Comparison of ENCODE assay signal across 3 cellular contexts in genomic region chr17:7782237-7782636, GRCh38.
TF ChIP-seq lines count a peak whose summit lies in the region.

No MANE protein-coding gene starts in this region.

TF ChIP-seq in A549, 52 proteins besides CTCF, POLR2A, EP300 and RAD21 (continued from another document):
- TF ChIP-seq SMC3 (IDR thresholded peaks at IDR 0.05) (peak; percentile 37; the same call in 2 of the 3 replicates), ELK1 (IDR thresholded peaks at IDR 0.05; ENCODE audit: low read depth, low read length) (no peak), BHLHE40 (IDR thresholded peaks at IDR 0.05; ENCODE audit: low read depth, low read length) (no peak), POLR2AphosphoS2 (conservative IDR thresholded peaks at IDR 0.05; ENCODE audit: low read length) (no peak)

TF ChIP-seq in SK-N-SH, 30 proteins besides CTCF, POLR2A, EP300 and RAD21 (continued from another document):
- peak; percentile 61 for TF ChIP-seq SMC3 (IDR thresholded peaks at IDR 0.05; ENCODE audit: low read depth, low read length)
- TF ChIP-seq REST (IDR thresholded peaks at IDR 0.05; ENCODE audit: low read depth, low read length): no peak
- TF ChIP-seq ELF1 (IDR thresholded peaks at IDR 0.05): no peak

TF ChIP-seq in WTC11, 78 proteins besides CTCF, POLR2A, EP300 and RAD21 (continued from another document):
- TF ChIP-seq ZMAT4 (CRISPR knock-in tag; IDR thresholded peaks at IDR 0.05) (no peak), GTF2I (CRISPR knock-in tag; conservative IDR thresholded peaks at IDR 0.05) (no peak), ZNF671 (CRISPR knock-in tag; IDR thresholded peaks at IDR 0.05) (no peak), NR1H2 (CRISPR knock-in tag; IDR thresholded peaks at IDR 0.05) (no peak), ZNF317 (CRISPR knock-in tag; IDR thresholded peaks at IDR 0.05; ENCODE audit: borderline replicate concordance, low read depth) (no peak), GABPB1 (CRISPR knock-in tag; IDR thresholded peaks at IDR 0.05) (no peak), ZNF121 (CRISPR knock-in tag; IDR thresholded peaks at IDR 0.05) (no peak)
